Comparison of ENCODE assay signal across 22 cellular contexts in the genomic region with DNA sequence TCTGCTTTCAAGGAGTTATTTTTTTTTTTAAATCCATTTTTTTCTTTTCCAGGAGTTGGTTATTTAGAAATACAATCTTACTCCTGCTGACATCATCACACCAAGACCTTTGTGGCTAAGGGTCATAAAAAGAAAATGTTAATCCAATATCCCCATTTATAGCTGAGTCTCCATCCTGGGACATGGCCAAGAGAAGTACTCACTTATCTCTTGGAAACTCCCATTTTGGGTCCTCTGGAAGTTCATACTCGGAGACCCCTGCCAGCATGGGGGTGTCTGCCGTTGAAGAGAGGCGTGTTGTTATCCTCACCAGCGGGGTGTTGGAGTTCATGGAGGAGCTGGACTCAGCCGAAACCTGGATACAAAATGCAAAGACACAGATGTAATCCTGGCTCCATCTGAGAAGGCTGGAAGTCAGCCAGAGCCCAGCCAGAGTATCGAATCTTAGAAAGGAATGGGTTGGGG.
DNase-seq lines count a peak whose midpoint lies in the region; ATAC-seq, FAIRE-seq and TF ChIP-seq lines count a peak whose summit lies in the region.
"Had no signal": no experiment of that assay in that cellular context is flagged by ENCODE, and none has a peak within 500 bp of the region (broad histone marks: within the 10 kb centered on the region; RNA-seq: fewer than 3 reads in every experiment).

No MANE protein-coding gene starts in this region.

- TF ChIP-seq CTCF in astrocyte (IDR thresholded peaks at IDR 0.05; ENCODE audit: insufficient read depth, low read depth, low read length) (no peak), dorsolateral prefrontal cortex (IDR thresholded peaks at IDR 0.05 in 54 of 56, conservative IDR thresholded peaks at IDR 0.05 in 2 of 56; ENCODE audit: low read depth in 1 of 56, partially characterized antibody in 56 of 56) (no peak), BE2C (IDR thresholded peaks at IDR 0.05; ENCODE audit: low read depth, low read length) (no peak)

- no peak overlapping the region for H2AFZ ChIP-seq in astrocyte (ENCODE audit: low read depth, low read length)

- no peaks in the 10 kb centered on the region for H3K79me2 ChIP-seq in astrocyte (ENCODE audit: insufficient read depth, low read length)

- H3K4me3 Mint-ChIP-seq in astrocyte (ENCODE audit: unreplicated experiment): no peak overlapping the region

- DNase-seq in DMS 273 (lab: John Stamatoyannopoulos, UW; ENCODE audit: unreplicated experiment): peak; percentile 40
- no peak for DNase-seq in DMS 273 treated with DMSO at 0.1 percent for 48 hours (lab: John Stamatoyannopoulos, UW)
- DNase-seq in astrocyte (ENCODE audit: low read depth): peak; percentile 59
- DNase-seq in dorsolateral prefrontal cortex: no peak
- no peak for DNase-seq in substantia nigra (lab: John Stamatoyannopoulos, UW)
- no peak for DNase-seq in BE2C
- no peak for DNase-seq in cortex of kidney (lab: John Stamatoyannopoulos, UW)
- DNase-seq: ACHN, DMS53, EL, GDM1, Karpas-422, NCI-H1105 treated with DMSO at 0.1 percent for 48 hours, NCI-H146, NCI-H2029, NCI-H526 treated with DMSO at 0.1 percent for 48 hours, SHP77, SW 1271 had no signal

- H3K9me3 ChIP-seq in astrocyte (ENCODE audit: insufficient read depth, low read depth, low read length): peaks cover 3% of the 10 kb centered on the region
- no peaks in the 10 kb centered on the region for H3K9me3 ChIP-seq in BE2C

- H3K27me3 Mint-ChIP-seq in astrocyte (ENCODE audit: low read depth, unreplicated experiment): no peaks in the 10 kb centered on the region

- H3K4me1 ChIP-seq in astrocyte (ENCODE audit: insufficient read depth, low read length): peaks cover 7% of the 10 kb centered on the region
- H3K4me1 ChIP-seq in BE2C: 0 out of 2 replicates have a peak, but pooled peaks cover 5% of the 10 kb centered on the region

- H3K27ac ChIP-seq in astrocyte (ENCODE audit: low read depth, low read length) (no peak overlapping the region), dorsolateral prefrontal cortex (peak overlapping the region in 48 of 59 donors; percentile 11 to 99 (median 70)), substantia nigra (ENCODE audit: low read depth, low read length, poor library complexity, severe bottlenecking) (peak overlapping the region; percentile 76)
- H3K27ac ChIP-seq: 22Rv1, RWPE1 had no signal

- no peaks in the 10 kb centered on the region for H4K20me1 ChIP-seq in astrocyte (ENCODE audit: insufficient read depth, low read length)

- intact Hi-C loops in dorsolateral prefrontal cortex (cut with DNase I): no loop called here

- H3K9ac ChIP-seq in astrocyte (ENCODE audit: low read length): no peak overlapping the region

- H3K9me3 Mint-ChIP-seq in astrocyte (ENCODE audit: unreplicated experiment): peaks cover 5% of the 10 kb centered on the region

- FAIRE-seq in astrocyte (lab: Jason Lieb, UNC): no peak
- FAIRE-seq: GM12878 had no signal

- peaks cover 3% of the 10 kb centered on the region for H3K27me3 ChIP-seq in astrocyte (ENCODE audit: insufficient read depth, low read length)
- no peaks in the 10 kb centered on the region for H3K27me3 ChIP-seq in dorsolateral prefrontal cortex
- no peaks in the 10 kb centered on the region for H3K27me3 ChIP-seq in BE2C

- peak overlapping the region; percentile 38 for H3K27ac Mint-ChIP-seq in astrocyte (ENCODE audit: unreplicated experiment)

- ATAC-seq in HG03108 (IDR thresholded peaks at IDR 0.05; ENCODE audit: unreplicated experiment): no peak
- ATAC-seq: GM12878 had no signal

- H3K4me1 Mint-ChIP-seq in astrocyte (ENCODE audit: low read depth, unreplicated experiment): peaks cover 28% of the 10 kb centered on the region

- peaks cover 7% of the 10 kb centered on the region for H3K36me3 Mint-ChIP-seq in astrocyte (ENCODE audit: low read depth, unreplicated experiment)

- peak overlapping the region; percentile 37 for H3K4me2 ChIP-seq in astrocyte (ENCODE audit: low read length)

- H3K36me3 ChIP-seq in astrocyte (ENCODE audit: insufficient read depth, low read length) (no peaks in the 10 kb centered on the region), BE2C (no peaks in the 10 kb centered on the region)

- H3K4me3 ChIP-seq in astrocyte (ENCODE audit: insufficient read depth, low read depth, low read length) (no peak overlapping the region), dorsolateral prefrontal cortex (no peak overlapping the region), BE2C (ENCODE audit: low read depth, low read length) (no peak overlapping the region)
- H3K4me3 ChIP-seq: GM12878 had no signal

Comparison
In these comparisons a context has a peak if more than half of its experiments do, and no peak if none do; other contexts are left out.
1. DNase-seq: peak in DMS 273 (single experiment) and astrocyte (single experiment); none in DMS 273 treated with DMSO at 0.1 percent for 48 hours (single experiment), dorsolateral prefrontal cortex (0 of 10), substantia nigra (0 of 49), BE2C (single experiment) and cortex of kidney (single experiment).